1 cellular context compared by ENCODE assay signal in genomic region chr21:44019568-44019958, GRCh38.
TF ChIP-seq lines count a peak whose summit lies in the region.

No MANE protein-coding gene starts in this region.

TF ChIP-seq in WTC11, 78 proteins besides CTCF, POLR2A, EP300 and RAD21 (continued from another document):
- TF ChIP-seq ZNF425 (CRISPR knock-in tag; conservative IDR thresholded peaks at IDR 0.05) (no peak), TEAD1 (CRISPR knock-in tag; IDR thresholded peaks at IDR 0.05) (no peak), CREM (CRISPR knock-in tag; IDR thresholded peaks at IDR 0.05) (no peak), PRDM15 (CRISPR knock-in tag; IDR thresholded peaks at IDR 0.05) (no peak), TEAD4 (CRISPR knock-in tag; IDR thresholded peaks at IDR 0.05) (no peak), CDX4 (CRISPR knock-in tag; IDR thresholded peaks at IDR 0.05; ENCODE audit: borderline replicate concordance) (no peak)
- TF ChIP-seq, protein P1, sequence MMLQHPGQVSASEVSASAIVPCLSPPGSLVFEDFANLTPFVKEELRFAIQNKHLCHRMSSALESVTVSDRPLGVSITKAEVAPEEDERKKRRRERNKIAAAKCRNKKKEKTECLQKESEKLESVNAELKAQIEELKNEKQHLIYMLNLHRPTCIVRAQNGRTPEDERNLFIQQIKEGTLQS (CRISPR knock-in tag; conservative IDR thresholded peaks at IDR 0.05): no peak
- TF ChIP-seq, protein P2, sequence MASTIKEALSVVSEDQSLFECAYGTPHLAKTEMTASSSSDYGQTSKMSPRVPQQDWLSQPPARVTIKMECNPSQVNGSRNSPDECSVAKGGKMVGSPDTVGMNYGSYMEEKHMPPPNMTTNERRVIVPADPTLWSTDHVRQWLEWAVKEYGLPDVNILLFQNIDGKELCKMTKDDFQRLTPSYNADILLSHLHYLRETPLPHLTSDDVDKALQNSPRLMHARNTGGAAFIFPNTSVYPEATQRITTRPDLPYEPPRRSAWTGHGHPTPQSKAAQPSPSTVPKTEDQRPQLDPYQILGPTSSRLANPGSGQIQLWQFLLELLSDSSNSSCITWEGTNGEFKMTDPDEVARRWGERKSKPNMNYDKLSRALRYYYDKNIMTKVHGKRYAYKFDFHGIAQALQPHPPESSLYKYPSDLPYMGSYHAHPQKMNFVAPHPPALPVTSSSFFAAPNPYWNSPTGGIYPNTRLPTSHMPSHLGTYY (CRISPR knock-in tag; IDR thresholded peaks at IDR 0.05): no peak
